In the genomic region with DNA sequence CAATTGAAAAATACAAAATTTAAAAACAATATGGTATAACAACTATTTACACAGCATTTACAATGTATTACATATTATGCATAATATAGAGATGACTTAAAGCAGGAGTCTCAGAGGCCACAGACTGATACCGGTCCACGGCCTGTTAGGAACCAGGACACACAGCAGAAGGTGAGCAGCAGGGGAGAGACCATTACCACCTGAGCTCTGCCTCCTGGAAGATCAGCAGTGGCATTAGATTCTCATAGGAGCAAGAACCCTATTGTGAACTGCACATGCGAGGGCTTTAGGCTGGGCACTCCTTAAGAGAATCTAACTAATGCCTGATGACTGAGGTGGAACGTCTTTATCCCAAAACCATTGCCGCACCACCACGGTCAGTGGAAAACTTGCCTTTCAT, we compare ENCODE assay signal across 19 cellular contexts. TPM values are rescaled to one million over a fixed set of nuclear protein-coding genes. Genes with fewer than 3 reads are reported as not detected.
A peak's percentile ranks its signal among the peaks of the same experiment; 100 is the strongest.
DNase-seq lines count a peak whose midpoint lies in the region; ATAC-seq and TF ChIP-seq lines count a peak whose summit lies in the region.
"Had no signal": no experiment of that assay in that cellular context is flagged by ENCODE, and none has a peak within 500 bp of the region (broad histone marks: within the 10 kb centered on the region; RNA-seq: fewer than 3 reads in every experiment).

No MANE protein-coding gene starts in this region.

- TF ChIP-seq CTCF in left ventricle myocardium inferior (IDR thresholded peaks at IDR 0.05; ENCODE audit: borderline replicate concordance) (no peak), breast epithelium (IDR thresholded peaks at IDR 0.05) (no peak)

- H2AK5ac ChIP-seq in trophoblast cell (ENCODE audit: low read length) = no peak overlapping the region

- no peak overlapping the region for H3K27ac ChIP-seq in left ventricle myocardium inferior (replicated peaks)
- H3K27ac ChIP-seq in trophoblast cell (ENCODE audit: low read depth, low read length) = no peak overlapping the region
- no peak overlapping the region for H3K27ac ChIP-seq in breast epithelium
- H3K27ac ChIP-seq: 22Rv1, BLaER1, C4-2B, GM23248 had no signal

- H3K4ac ChIP-seq in trophoblast cell (ENCODE audit: low read depth, low read length) = peak overlapping the region; percentile 40

- no peak overlapping the region for H3K9ac ChIP-seq in trophoblast cell (ENCODE audit: low read length)
- H3K9ac ChIP-seq: BLaER1, GM23248 had no signal

- H2AFZ ChIP-seq in trophoblast cell (ENCODE audit: insufficient read depth, low read length, poor library complexity) = no peak overlapping the region
- H2AFZ ChIP-seq: GM23248 had no signal

- no peak overlapping the region for H2BK12ac ChIP-seq in trophoblast cell (ENCODE audit: low read length)

- H3K27me3 ChIP-seq in left ventricle myocardium inferior (ENCODE audit: low read depth) (no peaks in the 10 kb centered on the region), trophoblast cell (ENCODE audit: insufficient read depth, low read length) (no peaks in the 10 kb centered on the region), breast epithelium (no peaks in the 10 kb centered on the region)
- H3K27me3 ChIP-seq: BLaER1 had no signal

- no peak for TF ChIP-seq POLR2A in breast epithelium (IDR thresholded peaks at IDR 0.05)

- no peak overlapping the region for H3K18ac ChIP-seq in trophoblast cell (ENCODE audit: low read length)

- H4K91ac ChIP-seq in trophoblast cell (ENCODE audit: low read depth, low read length) = no peak overlapping the region

- H3K9me3 ChIP-seq in left ventricle myocardium inferior (replicated peaks) (no peaks in the 10 kb centered on the region), trophoblast cell (ENCODE audit: insufficient read depth, low read depth, low read length) (no peaks in the 10 kb centered on the region), breast epithelium (no peaks in the 10 kb centered on the region)
- H3K9me3 ChIP-seq: BLaER1, Caco-2 had no signal

- no peak overlapping the region for H4K8ac ChIP-seq in trophoblast cell (ENCODE audit: low read depth, low read length)

- H3K4me1 ChIP-seq in left ventricle myocardium inferior (peaks cover 42% of the 10 kb centered on the region), trophoblast cell (ENCODE audit: control insufficient read depth in 1 of 2, insufficient read depth in 2 of 2, low read length in 2 of 2) (no peaks in the 10 kb centered on the region), breast epithelium (no peaks in the 10 kb centered on the region)
- H3K4me1 ChIP-seq: BLaER1, Caco-2 had no signal

- no peaks in the 10 kb centered on the region for H3K79me1 ChIP-seq in trophoblast cell (ENCODE audit: low read length)

- no peak overlapping the region for H3K4me2 ChIP-seq in trophoblast cell (ENCODE audit: low read length)
- H3K4me2 ChIP-seq: BLaER1 had no signal

- peak; percentile 30 for ATAC-seq in left ventricle myocardium superior
- ATAC-seq: CD8-positive, alpha-beta T cell; GM12878; HCT116 had no signal

- H3K4me3 ChIP-seq in left ventricle myocardium inferior = no peak overlapping the region
- H3K4me3 ChIP-seq in trophoblast cell (ENCODE audit: low read depth, low read length) = no peak overlapping the region
- no peak overlapping the region for H3K4me3 ChIP-seq in breast epithelium
- H3K4me3 ChIP-seq: BLaER1, GM12878, GM23248 had no signal

- no peak overlapping the region for H4K12ac ChIP-seq in trophoblast cell (ENCODE audit: low read depth, low read length)

- intact Hi-C loops in left ventricle myocardium superior (cut with micrococcal nuclease) (no loop called here), left ventricle myocardium inferior (cut with micrococcal nuclease) (no loop called here), breast epithelium (cut with DNase I; ENCODE audit: low total_unique reads) (no loop called here)

- WGBS in trophoblast cell (ENCODE audit: extremely low coverage, insufficient coverage, insufficient read length) = no CpG with 5 or more reads among the region's 6 CpGs

- no peak for DNase-seq in left ventricle myocardium superior
- DNase-seq in left ventricle myocardium inferior = no peak
- DNase-seq in cerebellum (ENCODE audit: low spot score) = peak; percentile 7
- no peak for DNase-seq in trophoblast cell
- no peak for DNase-seq in breast epithelium (ENCODE audit: low spot score in 2 of 2)
- DNase-seq in stimulated activated CD8-positive, alpha-beta memory T cell treated with anti-CD3 and anti-CD28 coated beads, Interleukin-4, amount 100 ng/mL, for 48 hours = no peak
- DNase-seq: Caco-2; CD4-positive, CD25-positive, alpha-beta regulatory T cell; CD8-positive, alpha-beta T cell; DMS153; DND-41; GDM1; GM23248; H9 had no signal

- H3K14ac ChIP-seq in trophoblast cell (ENCODE audit: low read length) = no peak overlapping the region

- H2BK120ac ChIP-seq in trophoblast cell (ENCODE audit: insufficient read depth, low read length, poor library complexity) = no peak overlapping the region

- H3K23ac ChIP-seq in trophoblast cell (ENCODE audit: low read length) = no peak overlapping the region

- H3K79me2 ChIP-seq in trophoblast cell (ENCODE audit: control insufficient read depth, insufficient read depth, low read length, poor library complexity) = peaks cover 5% of the 10 kb centered on the region

- H3K36me3 ChIP-seq in left ventricle myocardium inferior = peaks cover 15% of the 10 kb centered on the region
- peaks cover 0 to 3% of the 10 kb centered on the region in 2 experiments for H3K36me3 ChIP-seq in trophoblast cell (ENCODE audit: control insufficient read depth in 1 of 2, insufficient read depth in 2 of 2, low read length in 2 of 2)
- no peaks in the 10 kb centered on the region for H3K36me3 ChIP-seq in breast epithelium

- no peak overlapping the region for H2BK5ac ChIP-seq in trophoblast cell (ENCODE audit: low read depth, low read length, poor library complexity)

RNA-seq across cellular contexts. Expression of gene SMAD2, which starts 58.0 kb away (rescaled TPM):
- total RNA-seq in left ventricle myocardium superior (74.8 TPM), left ventricle myocardium inferior (80.9 TPM), cerebellum (65.2 TPM), breast epithelium (100 to 1,000 TPM in 1 of 3 donors, 10 to 100 TPM in 2; 35.1 to 101 (median 73.6) TPM)
- 67.3 and 70.4 TPM in 2 replicates for polyA plus RNA-seq in trophoblast cell (2013)
